ENCODE assay signal across 18 cellular contexts in genomic region chr16:81531415-81531814, GRCh38.
DNase-seq lines count a peak whose midpoint lies in the region; ATAC-seq, FAIRE-seq and TF ChIP-seq lines count a peak whose summit lies in the region.
"Had no signal": no experiment of that assay in that cellular context is flagged by ENCODE, and none has a peak within 500 bp of the region (broad histone marks: within the 10 kb centered on the region; RNA-seq: fewer than 3 reads in every experiment).

No MANE protein-coding gene starts in this region.

- H3K79me2 ChIP-seq in keratinocyte (ENCODE audit: control insufficient read depth, insufficient read depth, low read length): peaks cover 74% of the 10 kb centered on the region
- H3K79me2 ChIP-seq in smooth muscle cell (ENCODE audit: low read depth): peaks cover 83% of the 10 kb centered on the region

- DNase-seq in Caki2 (ENCODE audit: low read depth): peak; percentile 98
- DNase-seq in breast epithelium (ENCODE audit: low spot score in 2 of 2): peak in 1 of 2 donors; percentile 72
- peak; percentile 97 for DNase-seq in keratinocyte (ENCODE audit: low read depth, low spot score)
- no peak for DNase-seq in smooth muscle cell (lab: John Stamatoyannopoulos, UW; ENCODE audit: unreplicated experiment)
- DNase-seq in body of pancreas: no peak
- no peak for DNase-seq in GF-D8 (lab: John Stamatoyannopoulos, UW)
- DNase-seq in HT-29 (ENCODE audit: low spot score): no peak
- DNase-seq: activated CD8-positive, alpha-beta T cell treated with anti-CD3 and anti-CD28 coated beads for 36 hours; Calu3; Karpas-422; NCI-H1436 treated with DMSO at 0.1 percent for 48 hours; stimulated activated naive CD8-positive, alpha-beta T cell treated with anti-CD3 and anti-CD28 coated beads, Interleukin-15, amount 100 ng/mL, for 72 hours had no signal

- peak; percentile 67 for FAIRE-seq in keratinocyte (lab: Jason Lieb, UNC)
- FAIRE-seq: frontal cortex, G401.6 had no signal

- in situ Hi-C loops in Caki2 (cut with HindIII; ENCODE audit: low pct_unique_long_range_greater_than_20kb, low sequenced_read_pairs): no loop called here

- H3K4me2 ChIP-seq in keratinocyte (ENCODE audit: control insufficient read depth, extremely low read depth, insufficient read depth, low read depth, low read length): peak overlapping the region; percentile 82
- H3K4me2 ChIP-seq in smooth muscle cell: no peak overlapping the region

- intact Hi-C loops in breast epithelium (cut with DNase I; ENCODE audit: low total_unique reads): no loop called here
- intact Hi-C loops in body of pancreas (cut with DNase I): no loop called here

- peaks cover 4% of the 10 kb centered on the region for H3K9me1 ChIP-seq in keratinocyte (ENCODE audit: control insufficient read depth, extremely low read depth, insufficient read depth, low read length)

- H3K4me1 ChIP-seq in breast epithelium: peaks cover 0 to 4% of the 10 kb centered on the region in 2 donors
- peaks cover 65% of the 10 kb centered on the region for H3K4me1 ChIP-seq in keratinocyte (ENCODE audit: control insufficient read depth, extremely low read depth, insufficient read depth, low read length)
- no peaks in the 10 kb centered on the region for H3K4me1 ChIP-seq in smooth muscle cell (ENCODE audit: low read depth)
- H3K4me1 ChIP-seq in body of pancreas: peaks cover 15% of the 10 kb centered on the region

- H3K27me3 ChIP-seq in breast epithelium (no peaks in the 10 kb centered on the region), keratinocyte (ENCODE audit: control insufficient read depth, extremely low read depth, insufficient read depth, low read length) (no peaks in the 10 kb centered on the region), smooth muscle cell (ENCODE audit: low read depth) (no peaks in the 10 kb centered on the region), body of pancreas (no peaks in the 10 kb centered on the region)
- H3K27me3 ChIP-seq: dorsolateral prefrontal cortex, ovary had no signal

- H3K4me3 Mint-ChIP-seq in stimulated activated memory B cell treated with anti-CD40 and anti-IgM and Interleukin-4, amounts not matched to agents 10 μg/mL and 1 μg/mL and 100 μg/mL, for 72 hours: no peak overlapping the region
- H3K4me3 Mint-ChIP-seq: activated CD8-positive, alpha-beta T cell treated with anti-CD3 and anti-CD28 coated beads for 36 hours; stimulated activated naive CD8-positive, alpha-beta T cell treated with anti-CD3 and anti-CD28 coated beads, Interleukin-15, amount 100 ng/mL, for 72 hours had no signal

- H3K36me3 Mint-ChIP-seq in stimulated activated memory B cell treated with anti-CD40 and anti-IgM and Interleukin-4, amounts not matched to agents 10 μg/mL and 1 μg/mL and 100 μg/mL, for 72 hours: peaks cover 19% of the 10 kb centered on the region

- H3K9ac ChIP-seq in keratinocyte (ENCODE audit: control insufficient read depth, extremely low read depth, insufficient read depth, low read length) (peak overlapping the region; percentile 98), smooth muscle cell (ENCODE audit: low read depth) (peak overlapping the region; percentile 30)

- H3K27ac Mint-ChIP-seq in stimulated activated memory B cell treated with anti-CD40 and anti-IgM and Interleukin-4, amounts not matched to agents 10 μg/mL and 1 μg/mL and 100 μg/mL, for 72 hours: no peak overlapping the region
- H3K27ac Mint-ChIP-seq: activated CD8-positive, alpha-beta T cell treated with anti-CD3 and anti-CD28 coated beads for 36 hours had no signal

- H2AFZ ChIP-seq in keratinocyte (ENCODE audit: control insufficient read depth, low read length) (no peak overlapping the region), smooth muscle cell (ENCODE audit: low read depth) (no peak overlapping the region)

- TF ChIP-seq POLR2A in breast epithelium (IDR thresholded peaks at IDR 0.05) (no peak), body of pancreas (IDR thresholded peaks at IDR 0.05) (no peak)

- H3K27me3 Mint-ChIP-seq in stimulated activated memory B cell treated with anti-CD40 and anti-IgM and Interleukin-4, amounts not matched to agents 10 μg/mL and 1 μg/mL and 100 μg/mL, for 72 hours: no peaks in the 10 kb centered on the region
- H3K27me3 Mint-ChIP-seq: activated CD8-positive, alpha-beta T cell treated with anti-CD3 and anti-CD28 coated beads for 36 hours; stimulated activated naive CD8-positive, alpha-beta T cell treated with anti-CD3 and anti-CD28 coated beads, Interleukin-15, amount 100 ng/mL, for 72 hours had no signal

- H4K20me1 ChIP-seq in keratinocyte (ENCODE audit: control insufficient read depth, extremely low read depth, insufficient read depth, low read length) (no peaks in the 10 kb centered on the region), smooth muscle cell (ENCODE audit: low read depth) (peaks cover 96% of the 10 kb centered on the region)

- H3K9me3 ChIP-seq in breast epithelium (no peaks in the 10 kb centered on the region), keratinocyte (ENCODE audit: control insufficient read depth, low read depth, low read length) (no peaks in the 10 kb centered on the region), smooth muscle cell (replicated peaks; ENCODE audit: low read depth) (no peaks in the 10 kb centered on the region), body of pancreas (no peaks in the 10 kb centered on the region)
- H3K9me3 ChIP-seq: ovary had no signal

- no peaks in the 10 kb centered on the region for H3F3A ChIP-seq in smooth muscle cell (ENCODE audit: low read depth)

- dilution Hi-C loops in keratinocyte (cut with MboI; ENCODE audit: extremely low pct_ligation_motif_present, low sequenced_read_pairs): no loop called here

- WGBS in smooth muscle cell (ENCODE audit: low lambda C conversion rate): 79% methylated on average over 11 of the region's 11 CpGs
- 78 to 91% methylated on average over 11 of the region's 11 CpGs for WGBS in body of pancreas, 2 donors

- no peaks in the 10 kb centered on the region for H3K9me3 Mint-ChIP-seq in stimulated activated memory B cell treated with anti-CD40 and anti-IgM and Interleukin-4, amounts not matched to agents 10 μg/mL and 1 μg/mL and 100 μg/mL, for 72 hours
- H3K9me3 Mint-ChIP-seq: activated CD8-positive, alpha-beta T cell treated with anti-CD3 and anti-CD28 coated beads for 36 hours; stimulated activated naive CD8-positive, alpha-beta T cell treated with anti-CD3 and anti-CD28 coated beads, Interleukin-15, amount 100 ng/mL, for 72 hours had no signal

- H3K36me3 ChIP-seq in breast epithelium: no peaks in the 10 kb centered on the region
- H3K36me3 ChIP-seq in keratinocyte (ENCODE audit: control insufficient read depth in 2 of 2, extremely low read depth in 1 of 2, insufficient read depth in 2 of 2, low read length in 2 of 2): peaks cover 0 to 17% of the 10 kb centered on the region in 2 experiments
- H3K36me3 ChIP-seq in smooth muscle cell (ENCODE audit: low read depth): no peaks in the 10 kb centered on the region
- no peaks in the 10 kb centered on the region for H3K36me3 ChIP-seq in body of pancreas (replicated peaks in 1 of 2; ENCODE audit: insufficient read depth in 1 of 2, low read depth in 2 of 2)
- H3K36me3 ChIP-seq: ovary had no signal

- H3K4me3 ChIP-seq in breast epithelium (no peak overlapping the region), keratinocyte (ENCODE audit: control insufficient read depth in 2 of 3, extremely low read depth in 1 of 3, insufficient read depth in 2 of 3, low read depth in 1 of 3, low read length in 3 of 3) (no peak overlapping the region), smooth muscle cell (no peak overlapping the region), body of pancreas (no peak overlapping the region)
- H3K4me3 ChIP-seq: dorsolateral prefrontal cortex, ovary, SK-N-MC had no signal

- peaks cover 47% of the 10 kb centered on the region for H3K4me1 Mint-ChIP-seq in stimulated activated memory B cell treated with anti-CD40 and anti-IgM and Interleukin-4, amounts not matched to agents 10 μg/mL and 1 μg/mL and 100 μg/mL, for 72 hours

- no peak for ATAC-seq in stimulated activated memory B cell treated with anti-CD40 and anti-IgM and Interleukin-4, amounts not matched to agents 10 μg/mL and 1 μg/mL and 100 μg/mL, for 72 hours
- no peak for ATAC-seq in body of pancreas
- ATAC-seq: activated CD8-positive, alpha-beta T cell treated with anti-CD3 and anti-CD28 coated beads for 36 hours; stimulated activated naive CD8-positive, alpha-beta T cell treated with anti-CD3 and anti-CD28 coated beads, Interleukin-15, amount 100 ng/mL, for 72 hours had no signal

- TF ChIP-seq CTCF in breast epithelium (IDR thresholded peaks at IDR 0.05): no peak
- no peak for TF ChIP-seq CTCF in keratinocyte (optimal IDR thresholded peaks at IDR 0.05 in 1 of 3, IDR thresholded peaks at IDR 0.05 in 1 of 3, conservative IDR thresholded peaks at IDR 0.05 in 1 of 3; ENCODE audit: extremely low read depth in 1 of 3, insufficient read depth in 2 of 3, low read length in 3 of 3)
- no peak for TF ChIP-seq CTCF in smooth muscle cell (IDR thresholded peaks at IDR 0.05; ENCODE audit: borderline replicate concordance, insufficient read depth, poor library complexity, severe bottlenecking)
- TF ChIP-seq CTCF in body of pancreas (IDR thresholded peaks at IDR 0.05): no peak

- H3K27ac ChIP-seq in breast epithelium: peak overlapping the region; percentile 67 to 69
- H3K27ac ChIP-seq in keratinocyte (ENCODE audit: control insufficient read depth, insufficient read depth, low read length): peak overlapping the region; percentile 99
- peak overlapping the region; percentile 76 for H3K27ac ChIP-seq in smooth muscle cell (ENCODE audit: low read depth)
- H3K27ac ChIP-seq in body of pancreas: no peak overlapping the region
- H3K27ac ChIP-seq: dorsolateral prefrontal cortex, ovary, SK-N-MC had no signal

Comparison
In these comparisons a context has a peak if more than half of its experiments do, and no peak if none do; other contexts are left out.
1. DNase-seq: peak in Caki2 (single experiment) and keratinocyte (single experiment); none in smooth muscle cell (single experiment), body of pancreas (0 of 4), GF-D8 (single experiment) and HT-29 (single experiment).
2. H3K27ac ChIP-seq: peak in breast epithelium (2 of 2), keratinocyte (single experiment) and smooth muscle cell (single experiment); none in body of pancreas (0 of 4).